Comparison of ENCODE assay signal across 19 cellular contexts in genomic region chr10:115082521-115082920, GRCh38. TPM values are rescaled to one million over a fixed set of nuclear protein-coding genes. Genes with fewer than 3 reads are reported as not detected.
A peak's percentile ranks its signal among the peaks of the same experiment; 100 is the strongest.
DNase-seq lines count a peak whose midpoint lies in the region; ATAC-seq and TF ChIP-seq lines count a peak whose summit lies in the region.
"Had no signal": no experiment of that assay in that cellular context is flagged by ENCODE, and none has a peak within 500 bp of the region (broad histone marks: within the 10 kb centered on the region; RNA-seq: fewer than 3 reads in every experiment).

No MANE protein-coding gene starts in this region.

- peaks cover 4% of the 10 kb centered on the region for H3K27me3 ChIP-seq in mammary epithelial cell (ENCODE audit: insufficient read depth, low read length)
- H3K27me3 ChIP-seq in trophoblast cell (ENCODE audit: insufficient read depth, low read length) = no peaks in the 10 kb centered on the region
- H3K27me3 ChIP-seq: uterus had no signal

- no peak for ATAC-seq in HG02885 (IDR thresholded peaks at IDR 0.05; ENCODE audit: poor library complexity, unreplicated experiment)
- ATAC-seq: Panc1 had no signal

- no TSS peak for BruUV-seq in mammary epithelial cell (replicated peaks; lab: Mats Ljungman, UMichigan)

- H2AFZ ChIP-seq in mammary epithelial cell (ENCODE audit: low read depth, low read length) (no peak overlapping the region), trophoblast cell (ENCODE audit: insufficient read depth, low read length, poor library complexity) (no peak overlapping the region)

- CTCF ChIA-PET in mammary epithelial cell (lab: Charles Lee; ENCODE audit: low non-redundant PET) = no interaction called here

- H3K4me1 ChIP-seq in mammary epithelial cell (ENCODE audit: insufficient read depth, low read length) (no peaks in the 10 kb centered on the region), trophoblast cell (ENCODE audit: control insufficient read depth in 1 of 2, insufficient read depth in 2 of 2, low read length in 2 of 2) (no peaks in the 10 kb centered on the region)
- H3K4me1 ChIP-seq: Caco-2, uterus had no signal

- no peak overlapping the region for H4K91ac ChIP-seq in trophoblast cell (ENCODE audit: low read depth, low read length)

- no peak overlapping the region for H3K18ac ChIP-seq in trophoblast cell (ENCODE audit: low read length)

- H3K27ac ChIP-seq in mammary epithelial cell (ENCODE audit: insufficient read depth, low read depth, low read length) = no peak overlapping the region
- H3K27ac ChIP-seq in trophoblast cell (ENCODE audit: low read depth, low read length) = no peak overlapping the region

- H3K4me3 Mint-ChIP-seq in HFFc6 = no peak overlapping the region
- H3K4me3 Mint-ChIP-seq: activated naive CD8-positive, alpha-beta T cell; IgD-negative memory B cell; memory B cell; nephron had no signal

- dilution Hi-C loops in mammary epithelial cell (cut with HindIII; ENCODE audit: low sequenced_read_pairs) = no loop called here

- no peak for TF ChIP-seq CTCF in AG10803 (conservative IDR thresholded peaks at IDR 0.05; ENCODE audit: low read length)
- no peak for TF ChIP-seq CTCF in HFFc6 (IDR thresholded peaks at IDR 0.05)
- no peak for TF ChIP-seq CTCF in mammary epithelial cell (conservative IDR thresholded peaks at IDR 0.05 in 1 of 2, IDR thresholded peaks at IDR 0.05 in 1 of 2; ENCODE audit: extremely low read depth in 1 of 2, insufficient read depth in 1 of 2, low read depth in 1 of 2, low read length in 2 of 2)

- intact Hi-C loops in mammary epithelial cell (cut with micrococcal nuclease) = no loop called here

- H3K27ac Mint-ChIP-seq in HFFc6 = no peak overlapping the region
- H3K27ac Mint-ChIP-seq: activated naive CD8-positive, alpha-beta T cell; IgD-negative memory B cell; memory B cell had no signal

- H3K14ac ChIP-seq in trophoblast cell (ENCODE audit: low read length) = no peak overlapping the region

- H3K9me3 ChIP-seq in mammary epithelial cell (replicated peaks; ENCODE audit: insufficient read depth, low read length) (no peaks in the 10 kb centered on the region), trophoblast cell (ENCODE audit: insufficient read depth, low read depth, low read length) (peaks cover 4% of the 10 kb centered on the region)
- H3K9me3 ChIP-seq: uterus had no signal

- no peak overlapping the region for H4K12ac ChIP-seq in trophoblast cell (ENCODE audit: low read depth, low read length)

- H3K4me3 ChIP-seq in AG10803 (ENCODE audit: low read length) (no peak overlapping the region), mammary epithelial cell (replicated peaks in 1 of 3; ENCODE audit: insufficient read depth in 1 of 3, low read depth in 2 of 3, low read length in 3 of 3) (no peak overlapping the region), trophoblast cell (ENCODE audit: low read depth, low read length) (no peak overlapping the region)
- H3K4me3 ChIP-seq: uterus had no signal

- no peaks in the 10 kb centered on the region for H3K79me2 ChIP-seq in mammary epithelial cell (ENCODE audit: insufficient read depth, low read length)
- no peaks in the 10 kb centered on the region for H3K79me2 ChIP-seq in trophoblast cell (ENCODE audit: control insufficient read depth, insufficient read depth, low read length, poor library complexity)

- H4K8ac ChIP-seq in trophoblast cell (ENCODE audit: low read depth, low read length) = no peak overlapping the region

- H3K36me3 Mint-ChIP-seq in HFFc6 (ENCODE audit: low read depth) = no peaks in the 10 kb centered on the region; the same call in 1 of the 2 replicates
- H3K36me3 Mint-ChIP-seq: IgD-negative memory B cell had no signal

- no peak overlapping the region for H2BK120ac ChIP-seq in trophoblast cell (ENCODE audit: insufficient read depth, low read length, poor library complexity)

- H2BK12ac ChIP-seq in trophoblast cell (ENCODE audit: low read length) = no peak overlapping the region

- H3K9ac ChIP-seq in mammary epithelial cell (ENCODE audit: insufficient read depth, low read length) (no peak overlapping the region), trophoblast cell (ENCODE audit: low read length) (no peak overlapping the region)

- no peaks in the 10 kb centered on the region for H4K20me1 ChIP-seq in mammary epithelial cell (ENCODE audit: insufficient read depth, low read length)

- DNase-seq in AG10803 (ENCODE audit: low read depth) (peak; percentile 27), HFFc6 (peak; percentile 19), mammary epithelial cell (peak; percentile 11), kidney glomerular epithelial cell (lab: John Stamatoyannopoulos, UW) (peak; percentile 32), hippocampal formation (lab: John Stamatoyannopoulos, UW) (no peak), trophoblast cell (no peak)
- no peak for DNase-seq in stimulated activated naive CD4-positive, alpha-beta T cell treated with Interleukin-2 at 50 U/mL for 16 hours (lab: John Stamatoyannopoulos, UW)
- DNase-seq: activated T-cell treated with anti-CD3 and anti-CD28 coated beads, Interleukin-2, amount 50 U/mL, for 1 hour; Caco-2; GDM1; glutamatergic neuron; stimulated activated naive CD4-positive, alpha-beta T cell; uterus had no signal

- WGBS in mammary epithelial cell (ENCODE audit: low coverage, missing lambda C conversion rate) = 33% methylated on average over 2 of the region's 2 CpGs
- WGBS in trophoblast cell (ENCODE audit: extremely low coverage, insufficient coverage, insufficient read length) = no CpG with 5 or more reads among the region's 2 CpGs

- peaks cover 7% of the 10 kb centered on the region for H3K27me3 Mint-ChIP-seq in HFFc6 (ENCODE audit: insufficient read depth)

- H3K4ac ChIP-seq in trophoblast cell (ENCODE audit: low read depth, low read length) = no peak overlapping the region

- H3K79me1 ChIP-seq in trophoblast cell (ENCODE audit: low read length) = no peaks in the 10 kb centered on the region

- H3K36me3 ChIP-seq in mammary epithelial cell (ENCODE audit: insufficient read depth, low read length) (no peaks in the 10 kb centered on the region), trophoblast cell (ENCODE audit: control insufficient read depth in 1 of 2, insufficient read depth in 2 of 2, low read length in 2 of 2) (no peaks in the 10 kb centered on the region)
- H3K36me3 ChIP-seq: uterus had no signal

- H3K23ac ChIP-seq in trophoblast cell (ENCODE audit: low read length) = no peak overlapping the region

- H3K9me3 Mint-ChIP-seq in HFFc6 = no peaks in the 10 kb centered on the region; the same call in 1 of the 2 replicates

- no peak overlapping the region for H2BK5ac ChIP-seq in trophoblast cell (ENCODE audit: low read depth, low read length, poor library complexity)

- peaks cover 16% of the 10 kb centered on the region for H3K4me1 Mint-ChIP-seq in HFFc6 (ENCODE audit: low read depth)
- H3K4me1 Mint-ChIP-seq: memory B cell had no signal

- in situ Hi-C loops in mammary epithelial cell (cut with MboI; ENCODE audit: low sequenced_read_pairs in 2 of 2) = no loop called here

- no peak overlapping the region for H3K4me2 ChIP-seq in mammary epithelial cell (ENCODE audit: insufficient read depth, low read depth, low read length)
- no peak overlapping the region for H3K4me2 ChIP-seq in trophoblast cell (ENCODE audit: low read length)

- no peak overlapping the region for H2AK5ac ChIP-seq in trophoblast cell (ENCODE audit: low read length)

RNA-seq across cellular contexts. Expression of gene ATRNL1, which starts 10.6 kb away (rescaled TPM):
- under 1 TPM in 3 of 6 experiments, not detected in 3; 0.08 to 0.23 (median 0.09) TPM for total RNA-seq in HFFc6 (2021; fragmentation: NEBNext Ultra II Directional; extraction: Animal tissue kit (Norgen Biotek cat#: 25700))
- under 1 TPM; 0.26 to 0.50 TPM for total RNA-seq in mammary epithelial cell
- polyA plus RNA-seq in mammary epithelial cell = 0.06 TPM
- polyA minus RNA-seq in mammary epithelial cell = not detected
- 2.0 and 2.4 TPM in 2 replicates for polyA plus RNA-seq in trophoblast cell (2013)
- total RNA-seq: Caco-2 had no signal

Comparison
In these comparisons a context has a peak if more than half of its experiments do, and no peak if none do; other contexts are left out.
1. DNase-seq: peak in AG10803 (single experiment), HFFc6 (single experiment), mammary epithelial cell (single experiment) and kidney glomerular epithelial cell (single experiment); none in hippocampal formation (0 of 2), trophoblast cell (0 of 2) and stimulated activated naive CD4-positive, alpha-beta T cell treated with Interleukin-2 at 50 U/mL for 16 hours (single experiment).